Comparison of ENCODE assay signal across 1 cellular context in the genomic region with DNA sequence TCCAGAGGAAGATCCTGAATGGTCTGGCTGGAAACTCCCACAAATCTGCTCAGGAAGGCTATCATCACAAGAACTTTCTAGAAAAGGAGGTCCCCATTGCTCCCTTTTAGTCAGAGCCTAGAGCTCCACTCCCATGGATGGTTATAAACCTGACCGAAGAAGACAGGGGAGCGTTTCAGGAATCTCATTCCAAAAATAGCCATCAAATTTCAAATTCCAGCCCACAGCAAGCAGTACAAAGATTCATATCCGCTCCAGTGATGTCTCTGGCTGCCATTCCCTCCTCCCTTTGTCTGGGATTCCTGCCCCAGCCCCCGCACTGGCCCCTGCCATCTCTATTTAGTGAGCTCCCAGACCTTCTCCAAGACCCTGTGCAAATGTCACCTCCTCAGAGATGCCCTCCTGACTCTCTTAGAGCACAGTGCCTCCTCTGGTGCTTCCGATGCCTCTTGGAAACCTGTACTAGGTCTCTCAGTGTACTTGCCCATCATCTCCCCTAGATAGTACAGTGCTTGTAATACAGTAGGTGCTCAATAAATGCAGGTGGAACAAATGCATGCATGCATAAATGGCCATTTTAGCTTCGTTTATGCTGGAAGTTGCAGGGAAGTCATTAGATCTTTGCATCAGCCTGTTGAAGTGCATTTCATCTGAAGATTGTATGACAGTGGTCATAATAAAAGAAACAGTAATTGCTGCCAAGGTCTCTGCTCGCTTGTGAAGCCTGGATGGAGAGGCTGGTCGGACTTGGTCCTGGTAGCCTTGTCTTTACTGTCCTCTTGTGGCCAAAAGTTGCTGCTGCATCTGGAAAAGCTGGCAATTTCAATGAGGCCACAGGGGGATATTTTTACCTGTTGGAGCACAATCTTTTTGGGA.
TF ChIP-seq lines count a peak whose summit lies in the region.

No MANE protein-coding gene starts in this region.

TF ChIP-seq in HEK293, 187 proteins besides CTCF, POLR2A, EP300 and RAD21 (continued from another document):
- TF ChIP-seq, protein P1, sequence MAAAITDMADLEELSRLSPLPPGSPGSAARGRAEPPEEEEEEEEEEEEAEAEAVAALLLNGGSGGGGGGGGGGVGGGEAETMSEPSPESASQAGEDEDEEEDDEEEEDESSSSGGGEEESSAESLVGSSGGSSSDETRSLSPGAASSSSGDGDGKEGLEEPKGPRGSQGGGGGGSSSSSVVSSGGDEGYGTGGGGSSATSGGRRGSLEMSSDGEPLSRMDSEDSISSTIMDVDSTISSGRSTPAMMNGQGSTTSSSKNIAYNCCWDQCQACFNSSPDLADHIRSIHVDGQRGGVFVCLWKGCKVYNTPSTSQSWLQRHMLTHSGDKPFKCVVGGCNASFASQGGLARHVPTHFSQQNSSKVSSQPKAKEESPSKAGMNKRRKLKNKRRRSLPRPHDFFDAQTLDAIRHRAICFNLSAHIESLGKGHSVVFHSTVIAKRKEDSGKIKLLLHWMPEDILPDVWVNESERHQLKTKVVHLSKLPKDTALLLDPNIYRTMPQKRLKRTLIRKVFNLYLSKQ (tag by site-specific recombination; IDR thresholded peaks at IDR 0.05; ENCODE audit: borderline replicate concordance): no peak
- TF ChIP-seq ZBTB21 (tag by site-specific recombination; IDR thresholded peaks at IDR 0.05) (no peak), ZFP37 (tag by site-specific recombination; IDR thresholded peaks at IDR 0.05) (no peak), TRIM28 (IDR thresholded peaks at IDR 0.05; ENCODE audit: borderline replicate concordance, low read length) (0 out of 2 replicates have a peak, but pooled peaks have one; percentile 29), ZBTB17 (tag by site-specific recombination; IDR thresholded peaks at IDR 0.05) (peak; percentile 40; the same call in 1 of the 2 replicates), SCRT2 (tag by site-specific recombination; IDR thresholded peaks at IDR 0.05) (0 out of 2 replicates have a peak, but pooled peaks have one; percentile 19)
- TF ChIP-seq, protein P2, sequence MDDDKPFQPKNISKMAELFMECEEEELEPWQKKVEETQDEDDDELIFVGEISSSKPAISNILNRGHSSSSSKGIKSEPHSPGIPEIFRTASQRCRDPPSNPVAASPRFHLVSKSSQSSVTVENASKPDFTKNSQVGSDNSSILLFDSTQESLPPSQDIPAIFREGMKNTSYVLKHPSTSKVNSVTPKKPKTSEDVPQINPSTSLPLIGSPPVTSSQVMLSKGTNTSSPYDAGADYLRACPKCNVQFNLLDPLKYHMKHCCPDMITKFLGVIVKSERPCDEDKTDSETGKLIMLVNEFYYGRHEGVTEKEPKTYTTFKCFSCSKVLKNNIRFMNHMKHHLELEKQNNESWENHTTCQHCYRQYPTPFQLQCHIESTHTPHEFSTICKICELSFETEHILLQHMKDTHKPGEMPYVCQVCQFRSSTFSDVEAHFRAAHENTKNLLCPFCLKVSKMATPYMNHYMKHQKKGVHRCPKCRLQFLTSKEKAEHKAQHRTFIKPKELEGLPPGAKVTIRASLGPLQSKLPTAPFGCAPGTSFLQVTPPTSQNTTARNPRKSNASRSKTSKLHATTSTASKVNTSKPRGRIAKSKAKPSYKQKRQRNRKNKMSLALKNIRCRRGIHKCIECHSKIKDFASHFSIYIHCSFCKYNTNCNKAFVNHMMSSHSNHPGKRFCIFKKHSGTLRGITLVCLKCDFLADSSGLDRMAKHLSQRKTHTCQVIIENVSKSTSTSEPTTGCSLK (tag by site-specific recombination; IDR thresholded peaks at IDR 0.05): no peak
- TF ChIP-seq, protein P3, sequence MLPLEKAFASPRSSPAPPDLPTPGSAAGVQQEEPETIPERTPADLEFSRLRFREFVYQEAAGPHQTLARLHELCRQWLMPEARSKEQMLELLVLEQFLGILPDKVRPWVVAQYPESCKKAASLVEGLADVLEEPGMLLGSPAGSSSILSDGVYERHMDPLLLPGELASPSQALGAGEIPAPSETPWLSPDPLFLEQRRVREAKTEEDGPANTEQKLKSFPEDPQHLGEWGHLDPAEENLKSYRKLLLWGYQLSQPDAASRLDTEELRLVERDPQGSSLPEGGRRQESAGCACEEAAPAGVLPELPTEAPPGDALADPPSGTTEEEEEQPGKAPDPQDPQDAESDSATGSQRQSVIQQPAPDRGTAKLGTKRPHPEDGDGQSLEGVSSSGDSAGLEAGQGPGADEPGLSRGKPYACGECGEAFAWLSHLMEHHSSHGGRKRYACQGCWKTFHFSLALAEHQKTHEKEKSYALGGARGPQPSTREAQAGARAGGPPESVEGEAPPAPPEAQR (tag by site-specific recombination; IDR thresholded peaks at IDR 0.05): no peak
